In genomic region chr4:123743821-123744220, GRCh38 we compare ENCODE assay signal across 27 cellular contexts.
DNase-seq lines count a peak whose midpoint lies in the region; ATAC-seq and TF ChIP-seq lines count a peak whose summit lies in the region.
"Had no signal": no experiment of that assay in that cellular context is flagged by ENCODE, and none has a peak within 500 bp of the region (broad histone marks: within the 10 kb centered on the region; RNA-seq: fewer than 3 reads in every experiment).

No MANE protein-coding gene starts in this region.

- no peaks in the 10 kb centered on the region for H3K27me3 Mint-ChIP-seq in neural progenitor cell (ENCODE audit: insufficient read depth, low read depth)
- H3K27me3 Mint-ChIP-seq: type B pancreatic cell had no signal

- TF ChIP-seq CTCF in breast epithelium (IDR thresholded peaks at IDR 0.05) = no peak
- TF ChIP-seq CTCF in mammary epithelial cell (conservative IDR thresholded peaks at IDR 0.05 in 1 of 2, IDR thresholded peaks at IDR 0.05 in 1 of 2; ENCODE audit: extremely low read depth in 1 of 2, insufficient read depth in 1 of 2, low read depth in 1 of 2, low read length in 2 of 2) = no peak
- no peak for TF ChIP-seq CTCF in left ventricle myocardium inferior (IDR thresholded peaks at IDR 0.05; ENCODE audit: borderline replicate concordance)
- TF ChIP-seq CTCF in neural progenitor cell (IDR thresholded peaks at IDR 0.05) = no peak

- intact Hi-C loops in breast epithelium (cut with DNase I; ENCODE audit: low total_unique reads) (no loop called here), mammary epithelial cell (cut with micrococcal nuclease) (no loop called here), left ventricle myocardium inferior (cut with micrococcal nuclease) (no loop called here)

- H3K79me2 ChIP-seq in mammary epithelial cell (ENCODE audit: insufficient read depth, low read length) (no peaks in the 10 kb centered on the region), neural progenitor cell (ENCODE audit: low read depth) (no peaks in the 10 kb centered on the region)

- H3K27ac ChIP-seq in breast epithelium (peak overlapping the region; percentile 26 to 56), mammary epithelial cell (ENCODE audit: insufficient read depth, low read depth, low read length) (no peak overlapping the region), left ventricle myocardium inferior (replicated peaks) (peak overlapping the region; percentile 82), neural progenitor cell (no peak overlapping the region)
- H3K27ac ChIP-seq: 22Rv1, ascending aorta, KMS-11 had no signal

- no peak overlapping the region for H3K27ac Mint-ChIP-seq in neural progenitor cell
- H3K27ac Mint-ChIP-seq: activated CD8-positive, alpha-beta T cell treated with anti-CD3 and anti-CD28 coated beads for 36 hours; activated naive CD8-positive, alpha-beta T cell; activated T-helper 2 cell treated with anti-CD3 and anti-CD28 coated beads, Interferon-gamma antibody, Interleukin-2, Interleukin-4, amounts not matched to agents 10 μg/mL and 5 μg/mL and 100 μg/mL, durations not matched to agents 14 hours and 24 hours and 36 hours; CD14-positive monocyte; naive B cell; type B pancreatic cell had no signal

- H3K9me3 Mint-ChIP-seq in neural progenitor cell = peaks cover 5% of the 10 kb centered on the region
- H3K9me3 Mint-ChIP-seq: activated CD8-positive, alpha-beta T cell treated with anti-CD3 and anti-CD28 coated beads for 36 hours; activated T-helper 2 cell treated with anti-CD3 and anti-CD28 coated beads, Interferon-gamma antibody, Interleukin-2, Interleukin-4, amounts not matched to agents 10 μg/mL and 5 μg/mL and 100 μg/mL, durations not matched to agents 14 hours and 24 hours and 36 hours; central memory CD8-positive, alpha-beta T cell; naive B cell; type B pancreatic cell had no signal

- dilution Hi-C loops in mammary epithelial cell (cut with HindIII; ENCODE audit: low sequenced_read_pairs) = no loop called here

- H3F3A ChIP-seq in neural progenitor cell (ENCODE audit: low read depth) = no peaks in the 10 kb centered on the region

- H3K36me3 ChIP-seq in breast epithelium (no peaks in the 10 kb centered on the region), mammary epithelial cell (ENCODE audit: insufficient read depth, low read length) (no peaks in the 10 kb centered on the region), left ventricle myocardium inferior (no peaks in the 10 kb centered on the region), neural progenitor cell (no peaks in the 10 kb centered on the region)
- H3K36me3 ChIP-seq: ascending aorta had no signal

- H3K4me3 ChIP-seq in breast epithelium (no peak overlapping the region), mammary epithelial cell (replicated peaks in 1 of 3; ENCODE audit: insufficient read depth in 1 of 3, low read depth in 2 of 3, low read length in 3 of 3) (no peak overlapping the region), left ventricle myocardium inferior (no peak overlapping the region), neural progenitor cell (no peak overlapping the region)
- H3K4me3 ChIP-seq: ascending aorta had no signal

- H3K4me1 Mint-ChIP-seq in neural progenitor cell = peaks cover 21% of the 10 kb centered on the region
- H3K4me1 Mint-ChIP-seq: central memory CD8-positive, alpha-beta T cell had no signal

- in situ Hi-C loops in mammary epithelial cell (cut with MboI; ENCODE audit: low sequenced_read_pairs in 2 of 2) = no loop called here

- DNase-seq in breast epithelium (ENCODE audit: low spot score in 2 of 2) = no peak
- DNase-seq in mammary epithelial cell = no peak
- no peak for DNase-seq in left ventricle myocardium inferior
- DNase-seq in neural progenitor cell (ENCODE audit: low spot score) = no peak
- no peak for DNase-seq in NCI-H187 treated with DMSO at 0.1 percent for 48 hours (lab: John Stamatoyannopoulos, UW)
- no peak for DNase-seq in DMS53 (lab: John Stamatoyannopoulos, UW)
- no peak for DNase-seq in NCI-H1417 treated with DMSO at 0.1 percent for 48 hours (lab: John Stamatoyannopoulos, UW)
- DNase-seq: activated CD8-positive, alpha-beta T cell treated with anti-CD3 and anti-CD28 coated beads for 36 hours; dermis blood vessel endothelial cell; DND-41; mesendoderm; naive B cell; NCI-H1436; NCI-H2107; NCI-H82; occipital lobe; stimulated activated CD4-positive, alpha-beta T cell treated with anti-CD3 and anti-CD28 coated beads, Interleukin-2, amount 100 ng/mL, for 48 hours; T-helper 2 cell had no signal

- H4K20me1 ChIP-seq in mammary epithelial cell (ENCODE audit: insufficient read depth, low read length) (no peaks in the 10 kb centered on the region), neural progenitor cell (ENCODE audit: low read depth) (no peaks in the 10 kb centered on the region)

- H3K9ac ChIP-seq in mammary epithelial cell (ENCODE audit: insufficient read depth, low read length) = no peak overlapping the region
- no peak overlapping the region for H3K9ac ChIP-seq in neural progenitor cell
- H3K9ac ChIP-seq: KMS-11 had no signal

- peaks cover 2% of the 10 kb centered on the region for H3K36me3 Mint-ChIP-seq in neural progenitor cell
- H3K36me3 Mint-ChIP-seq: activated naive CD8-positive, alpha-beta T cell; CD14-positive monocyte; naive B cell; type B pancreatic cell had no signal

- no peak overlapping the region for H3K4me3 Mint-ChIP-seq in neural progenitor cell
- H3K4me3 Mint-ChIP-seq: activated CD8-positive, alpha-beta T cell treated with anti-CD3 and anti-CD28 coated beads for 36 hours; activated naive CD8-positive, alpha-beta T cell; CD14-positive monocyte; central memory CD8-positive, alpha-beta T cell; naive B cell; type B pancreatic cell had no signal

- no TSS peak for BruUV-seq in mammary epithelial cell (replicated peaks; lab: Mats Ljungman, UMichigan)

- TF ChIP-seq POLR2A in breast epithelium (IDR thresholded peaks at IDR 0.05) = no peak

- H3K27me3 ChIP-seq in breast epithelium = no peaks in the 10 kb centered on the region
- no peaks in the 10 kb centered on the region for H3K27me3 ChIP-seq in mammary epithelial cell (ENCODE audit: insufficient read depth, low read length)
- no peaks in the 10 kb centered on the region for H3K27me3 ChIP-seq in left ventricle myocardium inferior (ENCODE audit: low read depth)
- peaks cover 2% of the 10 kb centered on the region for H3K27me3 ChIP-seq in neural progenitor cell
- H3K27me3 ChIP-seq: ascending aorta had no signal

- H3K4me1 ChIP-seq in breast epithelium = no peaks in the 10 kb centered on the region
- H3K4me1 ChIP-seq in mammary epithelial cell (ENCODE audit: insufficient read depth, low read length) = no peaks in the 10 kb centered on the region
- H3K4me1 ChIP-seq in left ventricle myocardium inferior = peaks cover 50% of the 10 kb centered on the region
- peaks cover 14% of the 10 kb centered on the region for H3K4me1 ChIP-seq in neural progenitor cell

- ATAC-seq in GM21381 (IDR thresholded peaks at IDR 0.05; ENCODE audit: unreplicated experiment) = no peak
- ATAC-seq: activated CD8-positive, alpha-beta T cell treated with anti-CD3 and anti-CD28 coated beads for 36 hours had no signal

- CTCF ChIA-PET in mammary epithelial cell (lab: Charles Lee; ENCODE audit: low non-redundant PET) = interaction anchor here (0.6 kb wide), 1 partner anchor 160 kb away, joined by 3 read pairs; no protein-coding TSS in a partner anchor

- no peak overlapping the region for H3K4me2 ChIP-seq in mammary epithelial cell (ENCODE audit: insufficient read depth, low read depth, low read length)
- no peak overlapping the region for H3K4me2 ChIP-seq in neural progenitor cell
- H3K4me2 ChIP-seq: KMS-11 had no signal

- H2AFZ ChIP-seq in mammary epithelial cell (ENCODE audit: low read depth, low read length) (no peak overlapping the region), neural progenitor cell (replicated peaks) (peak overlapping the region; percentile 1)

- H3K9me3 ChIP-seq in breast epithelium = no peaks in the 10 kb centered on the region
- H3K9me3 ChIP-seq in mammary epithelial cell (replicated peaks; ENCODE audit: insufficient read depth, low read length) = no peaks in the 10 kb centered on the region
- H3K9me3 ChIP-seq in left ventricle myocardium inferior (replicated peaks) = no peaks in the 10 kb centered on the region
- H3K9me3 ChIP-seq in neural progenitor cell (ENCODE audit: low read depth) = no peaks in the 10 kb centered on the region
- H3K9me3 ChIP-seq: ascending aorta had no signal

Comparison
In these comparisons a context has a peak if more than half of its experiments do, and no peak if none do; other contexts are left out.
1. H3K27ac ChIP-seq: peak in breast epithelium (2 of 2) and left ventricle myocardium inferior (single experiment); none in mammary epithelial cell (single experiment) and neural progenitor cell (single experiment).